1 cellular context compared by ENCODE assay signal in genomic region chr17:59825533-59826316, GRCh38.
TF ChIP-seq lines count a peak whose summit lies in the region.

No MANE protein-coding gene starts in this region.

TF ChIP-seq in GM12878, 131 proteins besides CTCF, POLR2A, EP300 and RAD21 (continued from another document):
- TF ChIP-seq, protein P1, sequence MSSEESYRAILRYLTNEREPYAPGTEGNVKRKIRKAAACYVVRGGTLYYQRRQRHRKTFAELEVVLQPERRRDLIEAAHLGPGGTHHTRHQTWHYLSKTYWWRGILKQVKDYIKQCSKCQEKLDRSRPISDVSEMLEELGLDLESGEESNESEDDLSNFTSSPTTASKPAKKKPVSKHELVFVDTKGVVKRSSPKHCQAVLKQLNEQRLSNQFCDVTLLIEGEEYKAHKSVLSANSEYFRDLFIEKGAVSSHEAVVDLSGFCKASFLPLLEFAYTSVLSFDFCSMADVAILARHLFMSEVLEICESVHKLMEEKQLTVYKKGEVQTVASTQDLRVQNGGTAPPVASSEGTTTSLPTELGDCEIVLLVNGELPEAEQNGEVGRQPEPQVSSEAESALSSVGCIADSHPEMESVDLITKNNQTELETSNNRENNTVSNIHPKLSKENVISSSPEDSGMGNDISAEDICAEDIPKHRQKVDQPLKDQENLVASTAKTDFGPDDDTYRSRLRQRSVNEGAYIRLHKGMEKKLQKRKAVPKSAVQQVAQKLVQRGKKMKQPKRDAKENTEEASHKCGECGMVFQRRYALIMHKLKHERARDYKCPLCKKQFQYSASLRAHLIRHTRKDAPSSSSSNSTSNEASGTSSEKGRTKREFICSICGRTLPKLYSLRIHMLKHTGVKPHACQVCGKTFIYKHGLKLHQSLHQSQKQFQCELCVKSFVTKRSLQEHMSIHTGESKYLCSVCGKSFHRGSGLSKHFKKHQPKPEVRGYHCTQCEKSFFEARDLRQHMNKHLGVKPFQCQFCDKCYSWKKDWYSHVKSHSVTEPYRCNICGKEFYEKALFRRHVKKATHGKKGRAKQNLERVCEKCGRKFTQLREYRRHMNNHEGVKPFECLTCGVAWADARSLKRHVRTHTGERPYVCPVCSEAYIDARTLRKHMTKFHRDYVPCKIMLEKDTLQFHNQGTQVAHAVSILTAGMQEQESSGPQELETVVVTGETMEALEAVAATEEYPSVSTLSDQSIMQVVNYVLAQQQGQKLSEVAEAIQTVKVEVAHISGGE (CRISPR knock-in tag; IDR thresholded peaks at IDR 0.05): no peak
- TF ChIP-seq E2F8 (IDR thresholded peaks at IDR 0.05; ENCODE audit: low read depth, partially characterized antibody) (no peak), NFXL1 (IDR thresholded peaks at IDR 0.05; ENCODE audit: borderline replicate concordance) (no peak), SMAD5 (IDR thresholded peaks at IDR 0.05; ENCODE audit: low read depth) (no peak), MYB (IDR thresholded peaks at IDR 0.05; ENCODE audit: borderline replicate concordance, low read depth, low read length) (no peak), TCF7 (IDR thresholded peaks at IDR 0.05; ENCODE audit: borderline replicate concordance) (no peak), CHD4 (IDR thresholded peaks at IDR 0.05) (no peak), FOXM1 (IDR thresholded peaks at IDR 0.05; ENCODE audit: low read depth, low read length) (peak; percentile 38; the same call in 1 of the 2 replicates), FOXK2 (IDR thresholded peaks at IDR 0.05) (no peak), IRF5 (IDR thresholded peaks at IDR 0.05; ENCODE audit: borderline replicate concordance) (no peak), FOS (IDR thresholded peaks at IDR 0.05; ENCODE audit: borderline replicate concordance, extremely low read depth, insufficient read length) (no peak)
